ENCODE assay signal across 28 cellular contexts in genomic region chrX:124836786-124837185, GRCh38.
"Had no signal": no experiment of that assay in that cellular context is flagged by ENCODE, and none has a peak within 500 bp of the region (broad histone marks: within the 10 kb centered on the region; RNA-seq: fewer than 3 reads in every experiment).

No MANE protein-coding gene starts in this region.

- H3K9me3 ChIP-seq: left ventricle myocardium inferior, mucosa of descending colon, pancreas, prostate gland, stomach, testis, thyroid gland, transverse colon, upper lobe of left lung, vagina had no signal

- H3K27me3 ChIP-seq: stomach, testis, thyroid gland, transverse colon, upper lobe of left lung, vagina had no signal

- H3K36me3 Mint-ChIP-seq: memory B cell; naive thymus-derived CD8-positive, alpha-beta T cell; stimulated activated naive B cell treated with anti-CD40 and anti-IgM and Interleukin-4, amounts not matched to agents 10 μg/mL and 1 μg/mL and 100 μg/mL, for 72 hours had no signal

- FAIRE-seq: pancreas had no signal

- ATAC-seq: mucosa of descending colon; pancreas; right cardiac atrium; sciatic nerve; stimulated activated naive B cell treated with anti-CD40 and anti-IgM and Interleukin-4, amounts not matched to agents 10 μg/mL and 1 μg/mL and 100 μg/mL, for 72 hours; stimulated activated naive CD8-positive, alpha-beta T cell treated with anti-CD3 and anti-CD28 coated beads, Interleukin-15, Interleukin-2, amounts not matched to agents 100 U/mL and 50 U/mL, for 24 hours had no signal

- H3K9me3 Mint-ChIP-seq: memory B cell; naive thymus-derived CD8-positive, alpha-beta T cell; nephron; neural crest cell; stimulated activated naive B cell treated with anti-CD40 and anti-IgM and Interleukin-4, amounts not matched to agents 10 μg/mL and 1 μg/mL and 100 μg/mL, for 72 hours had no signal

- H3K27ac Mint-ChIP-seq: memory B cell; naive thymus-derived CD8-positive, alpha-beta T cell; nephron; stimulated activated naive B cell treated with anti-CD40 and anti-IgM and Interleukin-4, amounts not matched to agents 10 μg/mL and 1 μg/mL and 100 μg/mL, for 72 hours had no signal

- H3K4me1 Mint-ChIP-seq: memory B cell; nephron; stimulated activated naive B cell treated with anti-CD40 and anti-IgM and Interleukin-4, amounts not matched to agents 10 μg/mL and 1 μg/mL and 100 μg/mL, for 72 hours had no signal

- H3K4me3 Mint-ChIP-seq: memory B cell; naive thymus-derived CD8-positive, alpha-beta T cell; nephron; neural crest cell; stimulated activated naive B cell treated with anti-CD40 and anti-IgM and Interleukin-4, amounts not matched to agents 10 μg/mL and 1 μg/mL and 100 μg/mL, for 72 hours had no signal

- H3K27me3 Mint-ChIP-seq: memory B cell; naive thymus-derived CD8-positive, alpha-beta T cell; stimulated activated naive B cell treated with anti-CD40 and anti-IgM and Interleukin-4, amounts not matched to agents 10 μg/mL and 1 μg/mL and 100 μg/mL, for 72 hours had no signal

- DNase-seq: islet precursor cell; left ventricle myocardium inferior; midbrain; mucosa of descending colon; naive thymus-derived CD8-positive, alpha-beta T cell; nucleus accumbens; pancreas; posterior cingulate gyrus; retina; right cardiac atrium; stimulated activated CD4-positive, alpha-beta T cell treated with anti-CD3 and anti-CD28 coated beads, Interleukin-12 subunit alpha, Interleukin-12 subunit beta, amount 100 ng/mL, for 4 hours; stimulated activated CD4-positive, alpha-beta T cell treated with anti-CD3 and anti-CD28 coated beads, Interleukin-15, amount 100 ng/mL, for 24 hours; stimulated activated CD4-positive, alpha-beta T cell treated with anti-CD3 and anti-CD28 coated beads, Interleukin-2, amount 100 ng/mL, for 24 hours; stimulated activated CD4-positive, alpha-beta T cell treated with anti-CD3 and anti-CD28 coated beads, Interleukin-4, amount 100 ng/mL, for 1 hour; stimulated activated naive B cell treated with anti-CD40 and anti-IgM and Interleukin-4, amounts not matched to agents 10 μg/mL and 1 μg/mL and 100 μg/mL, for 72 hours; stimulated activated naive CD8-positive, alpha-beta T cell treated with anti-CD3 and anti-CD28 coated beads, Interleukin-15, Interleukin-2, amounts not matched to agents 100 U/mL and 50 U/mL, for 24 hours; stomach; testis; thyroid gland; transverse colon; upper lobe of left lung had no signal

- H3K27ac ChIP-seq: left ventricle myocardium inferior, pancreas, prostate gland, skin epidermis, stomach, testis, thyroid gland, transverse colon, upper lobe of left lung, vagina had no signal

- H3K4me3 ChIP-seq: left ventricle myocardium inferior, mucosa of descending colon, pancreas, prostate gland, skin epidermis, stomach, testis, thyroid gland, transverse colon, upper lobe of left lung, vagina had no signal

- H3K4me1 ChIP-seq: left ventricle myocardium inferior, pancreas, prostate gland, stomach, testis, thyroid gland, transverse colon, upper lobe of left lung, vagina had no signal

- H3K36me3 ChIP-seq: left ventricle myocardium inferior, pancreas, prostate gland, stomach, thyroid gland, transverse colon, upper lobe of left lung, vagina had no signal
